8 cellular contexts compared by ENCODE assay signal in genomic region chr12:95073698-95074520, GRCh38. TPM values are rescaled to one million over a fixed set of nuclear protein-coding genes. Genes with fewer than 3 reads are reported as not detected.
DNase-seq lines count a peak whose midpoint lies in the region; ATAC-seq and TF ChIP-seq lines count a peak whose summit lies in the region.

No MANE protein-coding gene starts in this region.

- POLR2A ChIA-PET in CD8-positive, alpha-beta T cell (lab: Charles Lee), result interaction anchor here (1.6 to 2.0 kb wide), 2 partner anchors 70 to 144 kb away, joined by 6 to 8 read pairs; partner anchors contain the start of genes FGD6, NDUFA12 and VEZT

- TF ChIP-seq CTCF in CD8-positive, alpha-beta T cell (IDR thresholded peaks at IDR 0.05), result peak; percentile 72

- peaks cover 45% of the 10 kb centered on the region for H3K79me2 ChIP-seq in Karpas-422 (ENCODE audit: low read length)

- H2AFZ ChIP-seq in Karpas-422 (ENCODE audit: low read length) (peak overlapping the region; percentile 64), neuron (ENCODE audit: low read depth, low read length) (no peak overlapping the region)

- no peaks in the 10 kb centered on the region for H3K27me3 Mint-ChIP-seq in CD8-positive, alpha-beta T cell (ENCODE audit: low read depth)
- H3K27me3 Mint-ChIP-seq in dendritic cell treated with granulocyte-macrophage colony-stimulating factor and Interleukin-4, amounts not matched to agents 40 ng/mL and 50 ng/mL, for 4 days, result no peaks in the 10 kb centered on the region

- intact Hi-C loops in CD8-positive, alpha-beta T cell (cut with DNase I, micrococcal nuclease), result loop anchor here (1.0 to 10.0 kb wide), 14 partner anchors 71 to 1833 kb away; partner anchors contain the start of genes FGD6 (in 2 of the 2), METAP2 (in 2 of the 2), NDUFA12 (in 2 of the 2) and NEDD1 (in 2 of the 2)
- intact Hi-C loops in dendritic cell treated with granulocyte-macrophage colony-stimulating factor and Interleukin-4, amounts not matched to agents 40 ng/mL and 50 ng/mL, for 4 days (cut with micrococcal nuclease), result loop anchor here (5.0 kb wide), 1 partner anchor 143 kb away; the partner anchor contains the start of genes FGD6 and VEZT

- CTCF ChIA-PET in CD8-positive, alpha-beta T cell (lab: Charles Lee), result interaction anchor here (0.6 to 1.3 kb wide), 10 partner anchors 12 to 476 kb away, joined by 3 to 8 read pairs (median 4); partner anchors contain the start of gene NDUFA12

- no peaks in the 10 kb centered on the region for H3K36me3 ChIP-seq in CD8-positive, alpha-beta T cell (ENCODE audit: insufficient read depth, low read length)
- no peaks in the 10 kb centered on the region; the same call in 1 of the 2 replicates for H3K36me3 ChIP-seq in Karpas-422 (ENCODE audit: insufficient read depth, low read length)
- peaks cover 13% of the 10 kb centered on the region for H3K36me3 ChIP-seq in neuron (ENCODE audit: insufficient read depth, low read length)

- peaks cover 20% of the 10 kb centered on the region for H3K36me3 Mint-ChIP-seq in CD8-positive, alpha-beta T cell
- H3K36me3 Mint-ChIP-seq in dendritic cell treated with granulocyte-macrophage colony-stimulating factor and Interleukin-4, amounts not matched to agents 40 ng/mL and 50 ng/mL, for 4 days (ENCODE audit: low read depth), result peaks cover 18% of the 10 kb centered on the region

- H3K4me1 Mint-ChIP-seq in CD8-positive, alpha-beta T cell (ENCODE audit: low read depth), result peaks cover 26% of the 10 kb centered on the region
- H3K4me1 Mint-ChIP-seq in dendritic cell treated with granulocyte-macrophage colony-stimulating factor and Interleukin-4, amounts not matched to agents 40 ng/mL and 50 ng/mL, for 4 days (ENCODE audit: low read depth), result no peaks in the 10 kb centered on the region

- no peak for ATAC-seq in CD8-positive, alpha-beta T cell
- ATAC-seq in HG02763 (IDR thresholded peaks at IDR 0.05; ENCODE audit: unreplicated experiment), result no peak

- DNase-seq in CD8-positive, alpha-beta T cell, result no peak
- DNase-seq in Karpas-422, result no peak
- no peak for DNase-seq in T-helper 9 cell
- DNase-seq in NCI-H2029 treated with DMSO at 0.1 percent for 48 hours (lab: John Stamatoyannopoulos, UW), result no peak
- no peak for DNase-seq in activated CD4-positive, CD25-positive, alpha-beta regulatory T cell (lab: John Stamatoyannopoulos, UW)

- H3K4me3 ChIP-seq in CD8-positive, alpha-beta T cell (ENCODE audit: low read depth, low read length), result peak overlapping the region; percentile 96
- H3K4me3 ChIP-seq in Karpas-422 (ENCODE audit: low read length) (peak overlapping the region; percentile 98), neuron (ENCODE audit: low read length) (peak overlapping the region; percentile 78)

- H3K27me3 ChIP-seq in CD8-positive, alpha-beta T cell (ENCODE audit: insufficient read depth, low read length), result no peaks in the 10 kb centered on the region
- H3K27me3 ChIP-seq in Karpas-422 (ENCODE audit: low read length) (no peaks in the 10 kb centered on the region), neuron (ENCODE audit: insufficient read depth, low read length) (no peaks in the 10 kb centered on the region)

- no peak overlapping the region for H3K27ac ChIP-seq in CD8-positive, alpha-beta T cell (ENCODE audit: low read depth, low read length)
- H3K27ac ChIP-seq in Karpas-422 (ENCODE audit: low read length), result peak overlapping the region; percentile 10; the same call in 1 of the 2 replicates

- peak overlapping the region; percentile 97 for H3K4me3 Mint-ChIP-seq in CD8-positive, alpha-beta T cell
- peak overlapping the region; percentile 98 for H3K4me3 Mint-ChIP-seq in dendritic cell treated with granulocyte-macrophage colony-stimulating factor and Interleukin-4, amounts not matched to agents 40 ng/mL and 50 ng/mL, for 4 days

- no peaks in the 10 kb centered on the region for H4K20me1 ChIP-seq in Karpas-422 (ENCODE audit: insufficient read depth, low read depth, low read length)

- H3K9ac ChIP-seq in Karpas-422 (ENCODE audit: low read length), result peak overlapping the region; percentile 95

- no peaks in the 10 kb centered on the region for H3K9me3 ChIP-seq in CD8-positive, alpha-beta T cell (ENCODE audit: low read length)
- H3K9me3 ChIP-seq in Karpas-422 (ENCODE audit: low read length) (no peaks in the 10 kb centered on the region), neuron (ENCODE audit: low read length) (no peaks in the 10 kb centered on the region)

- H3K4me1 ChIP-seq in CD8-positive, alpha-beta T cell (ENCODE audit: insufficient read depth, low read length), result peaks cover 5% of the 10 kb centered on the region
- H3K4me1 ChIP-seq in Karpas-422 (ENCODE audit: low read length) (peaks cover 17% of the 10 kb centered on the region), neuron (ENCODE audit: insufficient read depth, low read length) (no peaks in the 10 kb centered on the region)

- no peaks in the 10 kb centered on the region for H3K9me2 ChIP-seq in Karpas-422 (replicated peaks; ENCODE audit: insufficient read depth, low read length)

- peak overlapping the region; percentile 95 for H3K27ac Mint-ChIP-seq in CD8-positive, alpha-beta T cell
- peak overlapping the region; percentile 92 for H3K27ac Mint-ChIP-seq in dendritic cell treated with granulocyte-macrophage colony-stimulating factor and Interleukin-4, amounts not matched to agents 40 ng/mL and 50 ng/mL, for 4 days

- H3K4me2 ChIP-seq in Karpas-422 (ENCODE audit: low read depth, low read length, poor library complexity, severe bottlenecking), result peak overlapping the region; percentile 88

- H3K9me3 Mint-ChIP-seq in CD8-positive, alpha-beta T cell, result no peaks in the 10 kb centered on the region
- no peaks in the 10 kb centered on the region for H3K9me3 Mint-ChIP-seq in dendritic cell treated with granulocyte-macrophage colony-stimulating factor and Interleukin-4, amounts not matched to agents 40 ng/mL and 50 ng/mL, for 4 days

RNA-seq across cellular contexts. Expression of gene NR2C1, which starts 0.5 kb away (rescaled TPM):
- total RNA-seq in CD8-positive, alpha-beta T cell, result 10 to 100 TPM; 40.7 to 49.2 TPM
- 45.2 and 49.5 TPM in 2 replicates for total RNA-seq in Karpas-422 (2014; rRNA removed; shearing (Covaris generic); ENCODE audit: low replicate concordance)
